Comparison of ENCODE assay signal across 9 cellular contexts in the genomic region with DNA sequence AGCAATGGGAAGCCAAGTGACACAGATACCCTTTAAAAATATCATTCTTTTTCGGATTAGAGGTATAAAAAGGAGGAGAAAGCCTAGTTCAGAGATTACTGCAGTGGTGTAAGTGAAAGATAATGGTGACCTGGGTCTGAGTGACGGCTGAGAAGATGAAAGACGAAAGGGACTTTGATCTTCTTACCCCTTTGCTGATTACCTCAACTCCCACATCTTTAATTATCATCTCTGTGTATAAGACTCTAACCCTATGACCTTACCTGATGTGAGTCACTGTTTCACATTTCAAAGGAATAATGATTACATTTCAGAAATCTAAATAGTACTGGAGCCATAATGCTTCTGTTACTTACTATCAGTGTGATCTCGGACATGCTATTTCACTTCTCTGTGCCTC. TPM values are rescaled to one million over a fixed set of nuclear protein-coding genes. Genes with fewer than 3 reads are reported as not detected.
"Had no signal": no experiment of that assay in that cellular context is flagged by ENCODE, and none has a peak within 500 bp of the region (broad histone marks: within the 10 kb centered on the region; RNA-seq: fewer than 3 reads in every experiment).

No MANE protein-coding gene starts in this region.

- H3K27me3 Mint-ChIP-seq: IgD-negative memory B cell had no signal

- H3K9me3 ChIP-seq: HAP-1 had no signal

- H2AFZ ChIP-seq: GM23248 had no signal

- ATAC-seq: HCT116, HepG2 had no signal

- H3K4me1 Mint-ChIP-seq: IgD-negative memory B cell had no signal

- H3K27ac ChIP-seq: GM23248, HL-60 had no signal

- H3K9ac ChIP-seq: GM23248 had no signal

- H3K27ac Mint-ChIP-seq: HFFc6, IgD-negative memory B cell had no signal

- H3K4me1 ChIP-seq: HAP-1 had no signal

- H3K4me3 Mint-ChIP-seq: HFFc6, IgD-negative memory B cell had no signal

- H3K9me3 Mint-ChIP-seq: HFFc6, IgD-negative memory B cell had no signal

- H3K4me3 ChIP-seq: GM23248, HAP-1 had no signal

- DNase-seq: GM23248, GOT3, H7, HFFc6 had no signal

RNA-seq across cellular contexts. Expression of a gene that starts 21.4 kb away (rescaled TPM):
- total RNA-seq: GM23248 had no signal
- polyA plus RNA-seq: HepG2, IgD-negative memory B cell had no signal

RNA-seq across cellular contexts. Expression of a gene that starts 27.7 kb away (rescaled TPM):
- total RNA-seq: GM23248, H7, HepG2, HFFc6 had no signal
- polyA plus RNA-seq: GM23248, HepG2, IgD-negative memory B cell had no signal
